In genomic region chr1:109270623-109271317, GRCh38 we compare ENCODE assay signal across 18 cellular contexts. TPM values are rescaled to one million over a fixed set of nuclear protein-coding genes. Genes with fewer than 3 reads are reported as not detected.
DNase-seq lines count a peak whose midpoint lies in the region; ATAC-seq and TF ChIP-seq lines count a peak whose summit lies in the region.
"Had no signal": no experiment of that assay in that cellular context is flagged by ENCODE, and none has a peak within 500 bp of the region (broad histone marks: within the 10 kb centered on the region; RNA-seq: fewer than 3 reads in every experiment).

No MANE protein-coding gene starts in this region.

- H3K4me3 Mint-ChIP-seq in natural killer cell (peak overlapping the region; percentile 21), endodermal cell (no peak overlapping the region)
- no peak overlapping the region for H3K4me3 Mint-ChIP-seq in natural killer cell treated with Interleukin-12 subunit alpha and Interleukin-12 subunit beta and Interleukin-15 and Interleukin-18, amount 100 ng/mL, for 72 hours
- H3K4me3 Mint-ChIP-seq: GM23338 had no signal

- DNase-seq in natural killer cell, result no peak
- DNase-seq in natural killer cell treated with Interleukin-12 subunit alpha and Interleukin-12 subunit beta and Interleukin-15 and Interleukin-18, amount 100 ng/mL, for 72 hours (ENCODE audit: low spot score), result no peak
- no peak for DNase-seq in endodermal cell
- DNase-seq in osteoblast (ENCODE audit: insufficient read length, low spot score, missing footprints), result peak; percentile 74
- no peak for DNase-seq in Ammon's horn (ENCODE audit: low spot score)
- no peak for DNase-seq in glomerular visceral epithelial cell (ENCODE audit: extremely low spot score)
- DNase-seq: DMS 273 treated with DMSO at 0.1 percent for 48 hours, GDM1, NCI-H187, NCI-H446, NCI-H748 treated with DMSO at 0.1 percent for 48 hours, RPMI8226 had no signal

- H3K4me2 ChIP-seq in osteoblast (ENCODE audit: insufficient read depth, low read length), result no peak overlapping the region
- H3K4me2 ChIP-seq: GM23338 had no signal

- H3K27ac Mint-ChIP-seq in natural killer cell (peak overlapping the region in 1 of 2 donors; percentile 45), endodermal cell (peak overlapping the region; percentile 6)
- H3K27ac Mint-ChIP-seq in natural killer cell treated with Interleukin-12 subunit alpha and Interleukin-12 subunit beta and Interleukin-15 and Interleukin-18, amount 100 ng/mL, for 72 hours, result no peak overlapping the region
- H3K27ac Mint-ChIP-seq: GM23338 had no signal

- H3K4me3 ChIP-seq in endodermal cell (ENCODE audit: low read length), result no peak overlapping the region
- no peak overlapping the region for H3K4me3 ChIP-seq in osteoblast (ENCODE audit: insufficient read depth, low read length)
- H3K4me3 ChIP-seq: GM12878, GM23338, K562 had no signal

- H3K27ac ChIP-seq in endodermal cell (ENCODE audit: low read depth, low read length) (no peak overlapping the region), osteoblast (ENCODE audit: low read depth, low read length) (no peak overlapping the region)
- H3K27ac ChIP-seq: C4-2B had no signal

- H3K36me3 Mint-ChIP-seq in natural killer cell (no peaks in the 10 kb centered on the region), endodermal cell (ENCODE audit: low read depth) (peaks cover 22% of the 10 kb centered on the region)
- no peaks in the 10 kb centered on the region for H3K36me3 Mint-ChIP-seq in natural killer cell treated with Interleukin-12 subunit alpha and Interleukin-12 subunit beta and Interleukin-15 and Interleukin-18, amount 100 ng/mL, for 72 hours

- no peak for TF ChIP-seq CTCF in natural killer cell (IDR thresholded peaks at IDR 0.05)
- TF ChIP-seq CTCF in endodermal cell (conservative IDR thresholded peaks at IDR 0.05), result no peak
- no peak for TF ChIP-seq CTCF in osteoblast (IDR thresholded peaks at IDR 0.05; ENCODE audit: extremely low read depth, low read depth, low read length)

- H3K27me3 ChIP-seq in endodermal cell (ENCODE audit: control insufficient read depth, insufficient read depth, low read length, poor library complexity, severe bottlenecking) (no peaks in the 10 kb centered on the region), osteoblast (ENCODE audit: insufficient read depth, low read length) (no peaks in the 10 kb centered on the region)

- no peaks in the 10 kb centered on the region for H4K20me1 ChIP-seq in osteoblast (ENCODE audit: insufficient read depth, low read length)

- no peak overlapping the region for H3K9ac ChIP-seq in endodermal cell (ENCODE audit: extremely low read depth, low read length, poor library complexity, severe bottlenecking)

- ATAC-seq in natural killer cell (no peak), HG03521 (IDR thresholded peaks at IDR 0.05; ENCODE audit: unreplicated experiment) (no peak)
- ATAC-seq in natural killer cell treated with Interleukin-12 subunit alpha and Interleukin-12 subunit beta and Interleukin-15 and Interleukin-18, amount 100 ng/mL, for 72 hours, result no peak
- ATAC-seq: GM12878, GM23338, K562 had no signal

- H3K9me3 ChIP-seq in endodermal cell (ENCODE audit: control insufficient read depth, low read length) (no peaks in the 10 kb centered on the region), osteoblast (ENCODE audit: low read depth, low read length) (no peaks in the 10 kb centered on the region)

- WGBS in endodermal cell (ENCODE audit: insufficient coverage in 1 of 2, insufficient read length in 1 of 2), 2 experiments, result 93 to 96% methylated on average over 13 to 20 of the region's 20 CpGs

- H3K27me3 Mint-ChIP-seq in natural killer cell (ENCODE audit: low read depth in 2 of 2), result no peaks in the 10 kb centered on the region
- H3K27me3 Mint-ChIP-seq in natural killer cell treated with Interleukin-12 subunit alpha and Interleukin-12 subunit beta and Interleukin-15 and Interleukin-18, amount 100 ng/mL, for 72 hours, result no peaks in the 10 kb centered on the region
- peaks cover 2% of the 10 kb centered on the region for H3K27me3 Mint-ChIP-seq in endodermal cell (ENCODE audit: insufficient read depth)

- intact Hi-C loops in natural killer cell (cut with micrococcal nuclease), result no loop called here

- H3K79me2 ChIP-seq in osteoblast (ENCODE audit: insufficient read depth, low read length), result no peaks in the 10 kb centered on the region

- peaks cover 0 to 5% of the 10 kb centered on the region in 2 donors for H3K4me1 Mint-ChIP-seq in natural killer cell
- H3K4me1 Mint-ChIP-seq in natural killer cell treated with Interleukin-12 subunit alpha and Interleukin-12 subunit beta and Interleukin-15 and Interleukin-18, amount 100 ng/mL, for 72 hours (ENCODE audit: low read depth in 2 of 2), result peaks cover 3 to 4% of the 10 kb centered on the region in 2 donors
- H3K4me1 Mint-ChIP-seq in endodermal cell, result peaks cover 20% of the 10 kb centered on the region

- peaks cover 6% of the 10 kb centered on the region for H3K4me1 ChIP-seq in endodermal cell (ENCODE audit: control insufficient read depth, insufficient read depth, low read length)
- peaks cover 18% of the 10 kb centered on the region for H3K4me1 ChIP-seq in osteoblast (ENCODE audit: insufficient read depth, low read length)

- no peaks in the 10 kb centered on the region for H3K9me3 Mint-ChIP-seq in natural killer cell
- no peaks in the 10 kb centered on the region for H3K9me3 Mint-ChIP-seq in natural killer cell treated with Interleukin-12 subunit alpha and Interleukin-12 subunit beta and Interleukin-15 and Interleukin-18, amount 100 ng/mL, for 72 hours
- H3K9me3 Mint-ChIP-seq in endodermal cell, result peaks cover 1% of the 10 kb centered on the region
- H3K9me3 Mint-ChIP-seq: GM23338 had no signal

- H3K36me3 ChIP-seq in endodermal cell (ENCODE audit: control insufficient read depth, insufficient read depth, low read length) (peaks cover 3% of the 10 kb centered on the region), osteoblast (ENCODE audit: insufficient read depth, low read length) (no peaks in the 10 kb centered on the region)

- H2AFZ ChIP-seq in osteoblast (ENCODE audit: low read length), result no peak overlapping the region
- H2AFZ ChIP-seq: GM23338 had no signal

RNA-seq across cellular contexts. Expression of gene PSRC1, which starts 12.2 kb away (rescaled TPM):
- total RNA-seq in natural killer cell (1 to 10 TPM; 1.1 to 2.4 (median 1.9) TPM), endodermal cell (10 to 100 TPM; 38.5 to 72.7 TPM), osteoblast (5.4 and 5.9 TPM in 2 replicates)
- 10 to 100 TPM in 1 of 2 donors, 1 to 10 TPM in 1; 4.7 to 16.2 TPM for total RNA-seq in natural killer cell treated with Interleukin-12 subunit alpha and Interleukin-12 subunit beta and Interleukin-15 and Interleukin-18, amount 100 ng/mL, for 72 hours
- polyA plus RNA-seq in endodermal cell (2013, experiment 1 of 2), result 91.5 TPM
- 92.2 TPM for polyA plus RNA-seq in endodermal cell (2013, experiment 2 of 2)

RNA-seq across cellular contexts. Expression of gene CELSR2, which starts 21.4 kb away (rescaled TPM):
- 1 to 10 TPM; 7.1 to 9.7 (median 7.4) TPM for total RNA-seq in natural killer cell
- 1 to 10 TPM; 1.5 to 2.6 TPM for total RNA-seq in natural killer cell treated with Interleukin-12 subunit alpha and Interleukin-12 subunit beta and Interleukin-15 and Interleukin-18, amount 100 ng/mL, for 72 hours
- total RNA-seq in endodermal cell, result 10 to 100 TPM; 16.1 to 20.2 TPM
- 72.5 TPM for polyA plus RNA-seq in endodermal cell (2013, experiment 1 of 2)
- 63.1 TPM for polyA plus RNA-seq in endodermal cell (2013, experiment 2 of 2)
- 1.4 and 1.5 TPM in 2 replicates for total RNA-seq in osteoblast

RNA-seq across cellular contexts. Expression of gene MYBPHL, which starts 36.0 kb away (rescaled TPM):
- total RNA-seq in natural killer cell (not detected), endodermal cell (not detected), osteoblast (not detected in 2 replicates)
- total RNA-seq in natural killer cell treated with Interleukin-12 subunit alpha and Interleukin-12 subunit beta and Interleukin-15 and Interleukin-18, amount 100 ng/mL, for 72 hours, result not detected
- not detected for polyA plus RNA-seq in endodermal cell (2013, experiment 1 of 2)
- polyA plus RNA-seq in endodermal cell (2013, experiment 2 of 2), result not detected
- total RNA-seq: A673, GM12878, GM23338 had no signal
- polyA plus RNA-seq: GM23338 had no signal

RNA-seq across cellular contexts. Expression of gene SARS1, which starts 57.1 kb away (rescaled TPM):
- 100 to 1,000 TPM in 2 of 3 donors, 10 to 100 TPM in 1; 95.6 to 122 (median 106) TPM for total RNA-seq in natural killer cell
- total RNA-seq in natural killer cell treated with Interleukin-12 subunit alpha and Interleukin-12 subunit beta and Interleukin-15 and Interleukin-18, amount 100 ng/mL, for 72 hours, result 100 to 1,000 TPM; 178 to 205 TPM
- total RNA-seq in endodermal cell, result 100 to 1,000 TPM; 100 to 101 TPM
- polyA plus RNA-seq in endodermal cell (2013, experiment 1 of 2), result 159 TPM
- polyA plus RNA-seq in endodermal cell (2013, experiment 2 of 2), result 128 TPM
- total RNA-seq in osteoblast, result 361 and 392 TPM in 2 replicates
